Comparison of ENCODE assay signal across 11 cellular contexts in the genomic region with DNA sequence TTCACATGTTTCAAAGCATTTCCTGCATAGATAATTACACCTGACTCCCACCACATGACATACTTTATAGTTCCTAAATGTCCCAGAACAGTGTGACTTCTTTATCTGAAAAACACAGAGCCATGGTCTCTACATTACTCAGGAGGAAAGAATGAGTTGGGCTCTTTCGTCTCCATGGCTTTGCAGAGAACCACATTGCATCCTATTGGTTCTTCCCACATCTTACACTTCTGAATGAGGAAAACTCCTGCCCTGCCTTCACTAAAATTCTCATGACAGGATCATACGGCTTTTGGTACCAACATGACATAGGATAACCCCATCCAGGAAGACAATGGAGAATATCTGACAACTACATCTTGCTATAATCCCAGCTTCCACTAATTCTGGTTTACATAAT.
A peak's percentile ranks its signal among the peaks of the same experiment; 100 is the strongest.
DNase-seq lines count a peak whose midpoint lies in the region; ATAC-seq and TF ChIP-seq lines count a peak whose summit lies in the region.
"Had no signal": no experiment of that assay in that cellular context is flagged by ENCODE, and none has a peak within 500 bp of the region (broad histone marks: within the 10 kb centered on the region; RNA-seq: fewer than 3 reads in every experiment).

No MANE protein-coding gene starts in this region.

- ATAC-seq in right lobe of liver (no peak), activated B cell treated with CpG ODN at 0.5 μM for 24 hours (ENCODE audit: low read depth) (no peak), aorta (ENCODE audit: low FRiP score) (no peak), GM19455 (IDR thresholded peaks at IDR 0.05; ENCODE audit: unreplicated experiment) (no peak)
- ATAC-seq: pancreas had no signal

- H3K27me3 Mint-ChIP-seq in activated B cell treated with CpG ODN at 0.5 μM for 24 hours: no peaks in the 10 kb centered on the region

- intact Hi-C loops in right lobe of liver (cut with DNase I): no loop called here
- intact Hi-C loops in activated B cell treated with CpG ODN at 0.5 μM for 24 hours (cut with micrococcal nuclease): no loop called here
- intact Hi-C loops in aorta (cut with DNase I): no loop called here

- no peak for TF ChIP-seq POLR2A in right lobe of liver (IDR thresholded peaks at IDR 0.05)

- H3K27me3 ChIP-seq in liver (ENCODE audit: control insufficient read depth in 4 of 4, insufficient read depth in 4 of 4, low read length in 3 of 4) (no peaks in the 10 kb centered on the region), right lobe of liver (no peaks in the 10 kb centered on the region), aorta (ENCODE audit: control insufficient read depth in 1 of 2, insufficient read depth in 2 of 2, low read length in 1 of 2) (no peaks in the 10 kb centered on the region)
- H3K27me3 ChIP-seq: pancreas had no signal

- peaks cover 98% of the 10 kb centered on the region for H3K4me1 Mint-ChIP-seq in activated B cell treated with CpG ODN at 0.5 μM for 24 hours

- no peaks in the 10 kb centered on the region for H3K36me3 ChIP-seq in liver (ENCODE audit: control insufficient read depth in 4 of 4, insufficient read depth in 3 of 4, low read depth in 1 of 4, low read length in 3 of 4)
- H3K36me3 ChIP-seq in right lobe of liver: no peaks in the 10 kb centered on the region
- no peaks in the 10 kb centered on the region for H3K36me3 ChIP-seq in aorta (ENCODE audit: control insufficient read depth in 1 of 2, insufficient read depth in 2 of 2, low read length in 1 of 2)
- H3K36me3 ChIP-seq: pancreas had no signal

- peaks cover 75% of the 10 kb centered on the region for H3K36me3 Mint-ChIP-seq in activated B cell treated with CpG ODN at 0.5 μM for 24 hours (ENCODE audit: low read depth)

- H3K4me3 Mint-ChIP-seq in activated B cell treated with CpG ODN at 0.5 μM for 24 hours: peak overlapping the region; percentile 9

- H3K9me3 ChIP-seq in liver (ENCODE audit: control insufficient read depth in 4 of 4, low read length in 3 of 4) (no peaks in the 10 kb centered on the region), right lobe of liver (no peaks in the 10 kb centered on the region), aorta (ENCODE audit: control insufficient read depth, low read length) (no peaks in the 10 kb centered on the region)
- H3K9me3 ChIP-seq: pancreas had no signal

- TF ChIP-seq CTCF in liver (IDR thresholded peaks at IDR 0.05; ENCODE audit: low read depth, low read length, missing input control) (no peak), right lobe of liver (IDR thresholded peaks at IDR 0.05) (no peak), activated B cell treated with CpG ODN at 0.5 μM for 24 hours (IDR thresholded peaks at IDR 0.05) (no peak)

- WGBS in liver: 66% methylated on average over 2 of the region's 2 CpGs
- 68% methylated on average over 2 of the region's 2 CpGs for WGBS in right lobe of liver (ENCODE audit: insufficient coverage, low coverage, low lambda C conversion rate, missing lambda C conversion rate)
- WGBS in aorta, 2 donors: 22 to 26% methylated on average over 2 of the region's 2 CpGs

- H3K9ac ChIP-seq in liver (ENCODE audit: low read depth in 1 of 2, low read length in 2 of 2): no peak overlapping the region

- H3K9me3 Mint-ChIP-seq in activated B cell treated with CpG ODN at 0.5 μM for 24 hours: no peaks in the 10 kb centered on the region

- CTCF ChIA-PET in activated B cell treated with CpG ODN at 0.5 μM for 24 hours (lab: Charles Lee): no interaction called here

- peaks cover 7 to 49% (median 30%) of the 10 kb centered on the region in 4 donors for H3K4me1 ChIP-seq in liver (ENCODE audit: control insufficient read depth in 4 of 4, insufficient read depth in 4 of 4, low read length in 3 of 4)
- peaks cover 0 to 38% (median 18%) of the 10 kb centered on the region in 4 donors for H3K4me1 ChIP-seq in right lobe of liver
- peaks cover 2 to 12% of the 10 kb centered on the region in 2 donors for H3K4me1 ChIP-seq in aorta (ENCODE audit: control insufficient read depth in 1 of 2, insufficient read depth in 2 of 2, low read length in 2 of 2)

- DNase-seq in right lobe of liver (no peak), activated B cell treated with CpG ODN at 0.5 μM for 24 hours (no peak), iris pigment epithelial cell (ENCODE audit: low read depth) (peak; percentile 66), aorta (no peak), hippocampal formation (lab: John Stamatoyannopoulos, UW) (no peak), NOMO-1 (lab: John Stamatoyannopoulos, UW; ENCODE audit: unreplicated experiment in 2 of 2) (no peak)
- DNase-seq: amniotic stem cell, MV-4-11, pancreas had no signal

- H3K4me3 ChIP-seq in liver (ENCODE audit: low read depth in 1 of 3, low read length in 3 of 3) (no peak overlapping the region), right lobe of liver (no peak overlapping the region), aorta (ENCODE audit: low read length in 2 of 2) (no peak overlapping the region)
- H3K4me3 ChIP-seq: pancreas had no signal

- no peak for TF ChIP-seq RAD21 in liver (IDR thresholded peaks at IDR 0.05)

- POLR2A ChIA-PET in activated B cell treated with CpG ODN at 0.5 μM for 24 hours (lab: Charles Lee): interaction anchor here (0.6 to 4.0 kb wide), 5 partner anchors 9 to 209 kb away, joined by 3 to 61 read pairs (median 11); no protein-coding TSS in a partner anchor

- peak overlapping the region; percentile 93 for H3K27ac Mint-ChIP-seq in activated B cell treated with CpG ODN at 0.5 μM for 24 hours

- H3K27ac ChIP-seq in liver (ENCODE audit: low read depth in 1 of 2, low read length in 2 of 2) (peak overlapping the region; percentile 6 to 63), right lobe of liver (no peak overlapping the region), aorta (ENCODE audit: low read depth in 1 of 2, low read length in 2 of 2) (peak overlapping the region; percentile 7 to 18)
- H3K27ac ChIP-seq: pancreas had no signal

TF ChIP-seq in liver, 16 proteins besides CTCF, POLR2A, EP300 and RAD21:
- TF ChIP-seq RXRA (IDR thresholded peaks at IDR 0.05): no peak
- TF ChIP-seq, protein P1, sequence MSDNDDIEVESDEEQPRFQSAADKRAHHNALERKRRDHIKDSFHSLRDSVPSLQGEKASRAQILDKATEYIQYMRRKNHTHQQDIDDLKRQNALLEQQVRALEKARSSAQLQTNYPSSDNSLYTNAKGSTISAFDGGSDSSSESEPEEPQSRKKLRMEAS (IDR thresholded peaks at IDR 0.05): no peak
- TF ChIP-seq EGR1 (IDR thresholded peaks at IDR 0.05; ENCODE audit: low read depth in 2 of 2): no peak
- TF ChIP-seq, protein P2, sequence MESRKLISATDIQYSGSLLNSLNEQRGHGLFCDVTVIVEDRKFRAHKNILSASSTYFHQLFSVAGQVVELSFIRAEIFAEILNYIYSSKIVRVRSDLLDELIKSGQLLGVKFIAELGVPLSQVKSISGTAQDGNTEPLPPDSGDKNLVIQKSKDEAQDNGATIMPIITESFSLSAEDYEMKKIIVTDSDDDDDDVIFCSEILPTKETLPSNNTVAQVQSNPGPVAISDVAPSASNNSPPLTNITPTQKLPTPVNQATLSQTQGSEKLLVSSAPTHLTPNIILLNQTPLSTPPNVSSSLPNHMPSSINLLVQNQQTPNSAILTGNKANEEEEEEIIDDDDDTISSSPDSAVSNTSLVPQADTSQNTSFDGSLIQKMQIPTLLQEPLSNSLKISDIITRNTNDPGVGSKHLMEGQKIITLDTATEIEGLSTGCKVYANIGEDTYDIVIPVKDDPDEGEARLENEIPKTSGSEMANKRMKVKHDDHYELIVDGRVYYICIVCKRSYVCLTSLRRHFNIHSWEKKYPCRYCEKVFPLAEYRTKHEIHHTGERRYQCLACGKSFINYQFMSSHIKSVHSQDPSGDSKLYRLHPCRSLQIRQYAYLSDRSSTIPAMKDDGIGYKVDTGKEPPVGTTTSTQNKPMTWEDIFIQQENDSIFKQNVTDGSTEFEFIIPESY (IDR thresholded peaks at IDR 0.05): no peak
- no peak for TF ChIP-seq HNF4G (IDR thresholded peaks at IDR 0.05)
- no peak for TF ChIP-seq GABPA (IDR thresholded peaks at IDR 0.05 in 1 of 2, conservative IDR thresholded peaks at IDR 0.05 in 1 of 2)
- TF ChIP-seq SP1 (IDR thresholded peaks at IDR 0.05): no peak
- TF ChIP-seq, protein P3, sequence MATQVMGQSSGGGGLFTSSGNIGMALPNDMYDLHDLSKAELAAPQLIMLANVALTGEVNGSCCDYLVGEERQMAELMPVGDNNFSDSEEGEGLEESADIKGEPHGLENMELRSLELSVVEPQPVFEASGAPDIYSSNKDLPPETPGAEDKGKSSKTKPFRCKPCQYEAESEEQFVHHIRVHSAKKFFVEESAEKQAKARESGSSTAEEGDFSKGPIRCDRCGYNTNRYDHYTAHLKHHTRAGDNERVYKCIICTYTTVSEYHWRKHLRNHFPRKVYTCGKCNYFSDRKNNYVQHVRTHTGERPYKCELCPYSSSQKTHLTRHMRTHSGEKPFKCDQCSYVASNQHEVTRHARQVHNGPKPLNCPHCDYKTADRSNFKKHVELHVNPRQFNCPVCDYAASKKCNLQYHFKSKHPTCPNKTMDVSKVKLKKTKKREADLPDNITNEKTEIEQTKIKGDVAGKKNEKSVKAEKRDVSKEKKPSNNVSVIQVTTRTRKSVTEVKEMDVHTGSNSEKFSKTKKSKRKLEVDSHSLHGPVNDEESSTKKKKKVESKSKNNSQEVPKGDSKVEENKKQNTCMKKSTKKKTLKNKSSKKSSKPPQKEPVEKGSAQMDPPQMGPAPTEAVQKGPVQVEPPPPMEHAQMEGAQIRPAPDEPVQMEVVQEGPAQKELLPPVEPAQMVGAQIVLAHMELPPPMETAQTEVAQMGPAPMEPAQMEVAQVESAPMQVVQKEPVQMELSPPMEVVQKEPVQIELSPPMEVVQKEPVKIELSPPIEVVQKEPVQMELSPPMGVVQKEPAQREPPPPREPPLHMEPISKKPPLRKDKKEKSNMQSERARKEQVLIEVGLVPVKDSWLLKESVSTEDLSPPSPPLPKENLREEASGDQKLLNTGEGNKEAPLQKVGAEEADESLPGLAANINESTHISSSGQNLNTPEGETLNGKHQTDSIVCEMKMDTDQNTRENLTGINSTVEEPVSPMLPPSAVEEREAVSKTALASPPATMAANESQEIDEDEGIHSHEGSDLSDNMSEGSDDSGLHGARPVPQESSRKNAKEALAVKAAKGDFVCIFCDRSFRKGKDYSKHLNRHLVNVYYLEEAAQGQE (IDR thresholded peaks at IDR 0.05): no peak
- no peak for TF ChIP-seq TAF1 (conservative IDR thresholded peaks at IDR 0.05)
- no peak for TF ChIP-seq NR2F2 (IDR thresholded peaks at IDR 0.05)
- no peak for TF ChIP-seq HNF4A (conservative IDR thresholded peaks at IDR 0.05)
- no peak for TF ChIP-seq FOXA2 (IDR thresholded peaks at IDR 0.05)
- no peak for TF ChIP-seq YY1 (IDR thresholded peaks at IDR 0.05)
- TF ChIP-seq, protein P4, sequence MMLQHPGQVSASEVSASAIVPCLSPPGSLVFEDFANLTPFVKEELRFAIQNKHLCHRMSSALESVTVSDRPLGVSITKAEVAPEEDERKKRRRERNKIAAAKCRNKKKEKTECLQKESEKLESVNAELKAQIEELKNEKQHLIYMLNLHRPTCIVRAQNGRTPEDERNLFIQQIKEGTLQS (IDR thresholded peaks at IDR 0.05): no peak
- no peak for TF ChIP-seq JUND (IDR thresholded peaks at IDR 0.05)
- no peak for TF ChIP-seq FOXA1 (IDR thresholded peaks at IDR 0.05)

Comparison
In these comparisons a context has a peak if more than half of its experiments do, and no peak if none do; other contexts are left out.
1. H3K27ac ChIP-seq: peak in liver (2 of 2) and aorta (2 of 2); none in right lobe of liver (0 of 3).